ENCODE assay signal across 33 cellular contexts in genomic region chr10:7968510-7968909, GRCh38.
"Had no signal": no experiment of that assay in that cellular context is flagged by ENCODE, and none has a peak within 500 bp of the region (broad histone marks: within the 10 kb centered on the region; RNA-seq: fewer than 3 reads in every experiment).

No MANE protein-coding gene starts in this region.

- H3K27ac Mint-ChIP-seq: activated CD4-positive, alpha-beta T cell treated with anti-CD3 and anti-CD28 coated beads, Interleukin-2, amount 10 ng/mL, durations not matched to agents 24 days and 14 days; activated CD8-positive, alpha-beta T cell treated with anti-CD3 and anti-CD28 coated beads for 36 hours; activated naive CD4-positive, alpha-beta T cell treated with anti-CD3 and anti-CD28 coated beads, Interleukin-2, amount 50 U/mL, for 72 hours; activated T-cell treated with anti-CD3 and anti-CD28 coated beads, Interleukin-2, amount 50 U/mL, for 24 hours; activated T-helper 2 cell treated with anti-CD3 and anti-CD28 coated beads, Interferon-gamma antibody, Interleukin-2, Interleukin-4, amounts not matched to agents 10 μg/mL and 5 μg/mL and 100 μg/mL, durations not matched to agents 14 hours and 24 hours and 36 hours; brain had no signal

- H2AFZ ChIP-seq: PC-9 had no signal

- H3K4me2 ChIP-seq: KMS-11, PC-9 had no signal

- DNase-seq: activated CD4-positive, alpha-beta T cell treated with anti-CD3 and anti-CD28 coated beads for 1 hour; activated CD4-positive, alpha-beta T cell treated with anti-CD3 and anti-CD28 coated beads, Interleukin-2, amount 10 ng/mL, durations not matched to agents 24 days and 14 days; activated CD4-positive, alpha-beta T cell treated with anti-CD3 and anti-CD28 coated beads, Interleukin-2, amount 50 U/mL, for 4 hours; activated CD4-positive, CD25-positive, alpha-beta regulatory T cell; activated CD8-positive, alpha-beta T cell treated with anti-CD3 and anti-CD28 coated beads for 36 hours; activated gamma-delta T cell; activated naive CD4-positive, alpha-beta T cell treated with Interleukin-2 at 50 U/mL for 16 hours; activated T-cell treated with anti-CD3 and anti-CD28 coated beads, Interleukin-2, amount 50 U/mL, for 24 hours; adrenal gland; anterior cingulate cortex; caudate nucleus; cerebellar nuclear complex; MM.1S; NCI-H1092; NCI-H1417; NCI-H146; NCI-H187; NCI-H2029 treated with DMSO at 0.1 percent for 48 hours; NCI-H2107; NCI-H2171; NCI-H446; NCI-H510A treated with DMSO at 0.1 percent for 48 hours; NCI-H526 treated with DMSO at 0.1 percent for 48 hours; NCI-H774; PC-9; Right ventricle myocardium superior; T1000; WERI-Rb-1 had no signal

- H3K4me1 ChIP-seq: adrenal gland had no signal

- H3K4me3 Mint-ChIP-seq: activated CD4-positive, alpha-beta T cell treated with anti-CD3 and anti-CD28 coated beads, Interleukin-2, amount 10 ng/mL, durations not matched to agents 24 days and 14 days; activated CD8-positive, alpha-beta T cell treated with anti-CD3 and anti-CD28 coated beads for 36 hours; activated T-cell treated with anti-CD3 and anti-CD28 coated beads, Interleukin-2, amount 50 U/mL, for 24 hours; brain had no signal

- ATAC-seq: activated CD8-positive, alpha-beta T cell treated with anti-CD3 and anti-CD28 coated beads for 36 hours; activated naive CD4-positive, alpha-beta T cell treated with anti-CD3 and anti-CD28 coated beads, Interleukin-2, amount 50 U/mL, for 72 hours had no signal

- H3K4me3 ChIP-seq: adrenal gland, PC-9 had no signal

- H3K36me3 ChIP-seq: adrenal gland, WERI-Rb-1 had no signal

- H3K9me3 Mint-ChIP-seq: activated CD4-positive, alpha-beta T cell treated with anti-CD3 and anti-CD28 coated beads, Interleukin-2, amount 10 ng/mL, durations not matched to agents 24 days and 14 days; activated CD8-positive, alpha-beta T cell treated with anti-CD3 and anti-CD28 coated beads for 36 hours; activated T-cell treated with anti-CD3 and anti-CD28 coated beads, Interleukin-2, amount 50 U/mL, for 24 hours; activated T-helper 2 cell treated with anti-CD3 and anti-CD28 coated beads, Interferon-gamma antibody, Interleukin-2, Interleukin-4, amounts not matched to agents 10 μg/mL and 5 μg/mL and 100 μg/mL, durations not matched to agents 14 hours and 24 hours and 36 hours; brain had no signal

- H3K27ac ChIP-seq: adrenal gland, KMS-11, PC-9, RWPE1, WERI-Rb-1 had no signal

- H3K9me3 ChIP-seq: adrenal gland had no signal
